1 cellular context compared by ENCODE assay signal in the genomic region with DNA sequence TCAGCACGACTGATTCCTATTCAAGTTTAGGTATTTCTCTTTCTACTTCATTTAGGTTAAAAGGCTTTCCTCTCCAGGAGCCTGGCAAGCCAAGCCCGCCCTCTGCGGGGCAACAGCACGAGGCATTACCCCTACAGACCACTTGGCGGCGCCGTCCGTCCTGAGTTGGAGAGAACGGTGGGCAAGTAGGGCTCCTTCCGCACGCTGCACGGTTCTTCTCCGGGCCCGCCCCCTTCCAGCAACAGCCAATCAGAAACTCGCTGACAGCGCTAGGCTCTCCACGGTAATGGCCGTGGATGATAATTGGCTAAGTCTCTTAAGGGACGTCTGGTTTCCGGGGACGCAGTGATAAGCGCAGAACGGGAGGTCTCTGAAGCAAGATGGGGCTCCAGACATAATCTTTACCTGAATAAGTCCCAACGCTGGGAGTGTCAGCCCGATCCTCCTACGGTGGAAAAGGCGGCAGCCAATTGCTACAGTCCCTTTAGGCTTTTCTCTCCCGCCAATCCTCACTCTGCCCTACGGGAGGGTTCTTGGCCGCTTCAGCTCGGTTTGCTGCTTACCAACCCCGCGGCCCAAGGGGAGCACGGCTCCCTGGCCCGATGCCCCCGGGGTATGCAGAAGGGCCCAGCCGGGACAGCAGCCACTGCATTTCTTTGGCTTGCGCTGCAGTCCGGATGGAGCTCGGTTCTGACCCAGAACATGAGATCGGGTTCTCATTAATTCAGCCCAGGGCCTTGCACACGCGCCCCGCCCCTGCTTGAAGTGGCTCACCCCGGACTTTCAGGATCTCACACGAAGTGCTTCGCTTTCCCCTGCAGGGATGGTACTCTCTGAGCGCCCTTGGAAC.
TF ChIP-seq lines count a peak whose summit lies in the region.

No MANE protein-coding gene starts in this region.

TF ChIP-seq in HepG2, 621 proteins besides CTCF, POLR2A, EP300 and RAD21 (continued from another document and continues in another):
- TF ChIP-seq SKI (IDR thresholded peaks at IDR 0.05; ENCODE audit: partially characterized antibody) = no peak
- TF ChIP-seq MAF1 (CRISPR knock-in tag; IDR thresholded peaks at IDR 0.05; ENCODE audit: borderline replicate concordance) = no peak; the same call in 1 of the 2 replicates
- peak; percentile 59 for TF ChIP-seq TBL1XR1 (IDR thresholded peaks at IDR 0.05; ENCODE audit: borderline replicate concordance, low read length, partially characterized antibody)
- peak; percentile 80 for TF ChIP-seq TARDBP (CRISPR knock-in tag; IDR thresholded peaks at IDR 0.05)
- TF ChIP-seq ZNF7 (CRISPR knock-in tag; IDR thresholded peaks at IDR 0.05) = no peak
- no peak for TF ChIP-seq KLF15 (CRISPR knock-in tag; IDR thresholded peaks at IDR 0.05; ENCODE audit: borderline replicate concordance)
- TF ChIP-seq IRF1 (CRISPR knock-in tag; IDR thresholded peaks at IDR 0.05; ENCODE audit: low read depth) = no peak; the same call in 1 of the 2 replicates
- no peak for TF ChIP-seq ZNF17 (CRISPR knock-in tag; IDR thresholded peaks at IDR 0.05)
- no peak; the same call in 1 of the 2 replicates for TF ChIP-seq E2F2 (CRISPR knock-in tag; IDR thresholded peaks at IDR 0.05; ENCODE audit: borderline replicate concordance)
- TF ChIP-seq ZNF510 (CRISPR knock-in tag; IDR thresholded peaks at IDR 0.05; ENCODE audit: low read depth) = no peak; the same call in 1 of the 2 replicates
- peak; percentile 46; the same call in 1 of the 2 replicates for TF ChIP-seq DMAP1 (CRISPR knock-in tag; IDR thresholded peaks at IDR 0.05)
- no peak for TF ChIP-seq ZNF780A (CRISPR knock-in tag; IDR thresholded peaks at IDR 0.05)
- TF ChIP-seq TBX2 (CRISPR knock-in tag; IDR thresholded peaks at IDR 0.05; ENCODE audit: borderline replicate concordance) = peak; percentile 59; the same call in 1 of the 2 replicates
- TF ChIP-seq HOXD1 (CRISPR knock-in tag; IDR thresholded peaks at IDR 0.05) = no peak
- peak; percentile 64; the same call in 1 of the 2 replicates for TF ChIP-seq ZNF230 (CRISPR knock-in tag; IDR thresholded peaks at IDR 0.05)
- TF ChIP-seq CEBPZ (IDR thresholded peaks at IDR 0.05; ENCODE audit: low read length) = no peak
- peak; percentile 59; the same call in 1 of the 2 replicates for TF ChIP-seq NCOA1 (CRISPR knock-in tag; IDR thresholded peaks at IDR 0.05)
- peak; percentile 84 for TF ChIP-seq MXD4 (CRISPR knock-in tag; IDR thresholded peaks at IDR 0.05)
- peak; percentile 74 for TF ChIP-seq HIVEP1 (CRISPR knock-in tag; IDR thresholded peaks at IDR 0.05)
- no peak for TF ChIP-seq CBX2 (IDR thresholded peaks at IDR 0.05; ENCODE audit: low read depth, low read length)
- TF ChIP-seq CBX2 (CRISPR knock-in tag; IDR thresholded peaks at IDR 0.05; ENCODE audit: low read depth) = peak; percentile 38; the same call in 1 of the 2 replicates
- TF ChIP-seq CBX5 (CRISPR knock-in tag; IDR thresholded peaks at IDR 0.05; ENCODE audit: borderline replicate concordance) = peak; percentile 100
- TF ChIP-seq ZSCAN29 (CRISPR knock-in tag; conservative IDR thresholded peaks at IDR 0.05) = no peak
- no peak for TF ChIP-seq SRSF4 (IDR thresholded peaks at IDR 0.05; ENCODE audit: low read depth, low read length, poor library complexity, severe bottlenecking)
- no peak for TF ChIP-seq LRRFIP1 (CRISPR knock-in tag; conservative IDR thresholded peaks at IDR 0.05)
- no peak for TF ChIP-seq ZNF282 (IDR thresholded peaks at IDR 0.05; ENCODE audit: partially characterized antibody)
- TF ChIP-seq KAT8 (CRISPR knock-in tag; IDR thresholded peaks at IDR 0.05) = peak; percentile 91
- TF ChIP-seq, protein P1, sequence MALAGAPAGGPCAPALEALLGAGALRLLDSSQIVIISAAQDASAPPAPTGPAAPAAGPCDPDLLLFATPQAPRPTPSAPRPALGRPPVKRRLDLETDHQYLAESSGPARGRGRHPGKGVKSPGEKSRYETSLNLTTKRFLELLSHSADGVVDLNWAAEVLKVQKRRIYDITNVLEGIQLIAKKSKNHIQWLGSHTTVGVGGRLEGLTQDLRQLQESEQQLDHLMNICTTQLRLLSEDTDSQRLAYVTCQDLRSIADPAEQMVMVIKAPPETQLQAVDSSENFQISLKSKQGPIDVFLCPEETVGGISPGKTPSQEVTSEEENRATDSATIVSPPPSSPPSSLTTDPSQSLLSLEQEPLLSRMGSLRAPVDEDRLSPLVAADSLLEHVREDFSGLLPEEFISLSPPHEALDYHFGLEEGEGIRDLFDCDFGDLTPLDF (CRISPR knock-in tag; IDR thresholded peaks at IDR 0.05) = no peak; the same call in 1 of the 2 replicates
- no peak for TF ChIP-seq HOXA7 (CRISPR knock-in tag; IDR thresholded peaks at IDR 0.05)
- no peak for TF ChIP-seq MLLT10 (CRISPR knock-in tag; IDR thresholded peaks at IDR 0.05)
- TF ChIP-seq TBX3 (IDR thresholded peaks at IDR 0.05; ENCODE audit: borderline replicate concordance) = no peak
- peak; percentile 33; the same call in 1 of the 2 replicates for TF ChIP-seq ZSCAN25 (CRISPR knock-in tag; IDR thresholded peaks at IDR 0.05)
- TF ChIP-seq ZNF326 (CRISPR knock-in tag; IDR thresholded peaks at IDR 0.05; ENCODE audit: borderline replicate concordance) = no peak
- no peak; the same call in 1 of the 2 replicates for TF ChIP-seq NR2C2 (CRISPR knock-in tag; IDR thresholded peaks at IDR 0.05; ENCODE audit: borderline replicate concordance)
- TF ChIP-seq ZNF816 (CRISPR knock-in tag; IDR thresholded peaks at IDR 0.05; ENCODE audit: borderline replicate concordance) = no peak; the same call in 1 of the 2 replicates
- TF ChIP-seq ZNF776 (CRISPR knock-in tag; IDR thresholded peaks at IDR 0.05) = no peak
- TF ChIP-seq ZNF12 (CRISPR knock-in tag; IDR thresholded peaks at IDR 0.05) = no peak
- TF ChIP-seq ZNF781 (CRISPR knock-in tag; IDR thresholded peaks at IDR 0.05; ENCODE audit: borderline replicate concordance, not compliant biosample characterization) = no peak
- no peak for TF ChIP-seq STAT5B (CRISPR knock-in tag; IDR thresholded peaks at IDR 0.05)
- TF ChIP-seq POLR2G (IDR thresholded peaks at IDR 0.05; ENCODE audit: low read depth, low read length) = peak; percentile 87
- peak; percentile 97 for TF ChIP-seq NFYC (CRISPR knock-in tag; IDR thresholded peaks at IDR 0.05)
- TF ChIP-seq TCF7 (IDR thresholded peaks at IDR 0.05; ENCODE audit: low read depth) = no peak
- no peak for TF ChIP-seq MBD4 (IDR thresholded peaks at IDR 0.05; ENCODE audit: borderline replicate concordance, low read length)
- 0 out of 2 replicates have a peak, but pooled peaks have one; percentile 40 for TF ChIP-seq RBAK (CRISPR knock-in tag; IDR thresholded peaks at IDR 0.05)
- no peak for TF ChIP-seq LBX2 (CRISPR knock-in tag; IDR thresholded peaks at IDR 0.05; ENCODE audit: borderline replicate concordance)
- no peak for TF ChIP-seq FLYWCH1 (CRISPR knock-in tag; IDR thresholded peaks at IDR 0.05)
- no peak for TF ChIP-seq ZNF570 (CRISPR knock-in tag; IDR thresholded peaks at IDR 0.05; ENCODE audit: borderline replicate concordance)
- peak; percentile 75; the same call in 1 of the 2 replicates for TF ChIP-seq ZNF274 (CRISPR knock-in tag; IDR thresholded peaks at IDR 0.05)
